8 cellular contexts compared by ENCODE assay signal in genomic region chr10:102113956-102114857, GRCh38. TPM values are rescaled to one million over a fixed set of nuclear protein-coding genes. Genes with fewer than 3 reads are reported as not detected.
DNase-seq lines count a peak whose midpoint lies in the region; ATAC-seq and TF ChIP-seq lines count a peak whose summit lies in the region.

No MANE protein-coding gene starts in this region.

- 1 to 3% methylated on average over 36 to 45 of the region's 45 CpGs for WGBS in aorta, 2 donors

- POLR2A ChIA-PET in PC-9 (lab: Charles Lee; ENCODE audit: unreplicated experiment), result interaction anchor here (0.7 kb wide), 1 partner anchor 1047 kb away, joined by 5 read pairs; no protein-coding TSS in a partner anchor

- H3K27me3 ChIP-seq in PC-9 (ENCODE audit: insufficient read depth, low read depth), result no peaks in the 10 kb centered on the region
- H3K27me3 ChIP-seq in mononuclear cell (ENCODE audit: insufficient read depth, low read length), result no peaks in the 10 kb centered on the region
- no peaks in the 10 kb centered on the region for H3K27me3 ChIP-seq in aorta (ENCODE audit: control insufficient read depth in 1 of 2, insufficient read depth in 2 of 2, low read length in 1 of 2)

- TF ChIP-seq CTCF in HFF-Myc (IDR thresholded peaks at IDR 0.05; ENCODE audit: low read depth, low read length, missing control alignments) (no peak), PC-9 (conservative IDR thresholded peaks at IDR 0.05) (no peak)

- no peaks in the 10 kb centered on the region for H3F3A ChIP-seq in PC-9 (ENCODE audit: insufficient read depth, low read depth)

- H3K79me2 ChIP-seq in PC-9 (ENCODE audit: low read depth), result peaks cover 13% of the 10 kb centered on the region

- H3K4me3 ChIP-seq in HFF-Myc (replicated peaks; ENCODE audit: low read depth, low read length) (peak overlapping the region; percentile 88), PC-9 (peak overlapping the region; percentile 66), mononuclear cell (ENCODE audit: low read length) (peak overlapping the region; percentile 49), aorta (ENCODE audit: low read length in 2 of 2) (peak overlapping the region; percentile 50 to 63)

- peak overlapping the region; percentile 78 for H3K4me2 ChIP-seq in PC-9

- CTCF ChIA-PET in PC-9 (lab: Charles Lee), result interaction anchor here (0.6 to 0.7 kb wide), 2 partner anchors 13 to 281 kb away, joined by 4 to 10 read pairs; no protein-coding TSS in a partner anchor

- H3K4me1 ChIP-seq in PC-9 (replicated peaks; ENCODE audit: insufficient read depth) (no peaks in the 10 kb centered on the region; the same call in none of the 2 replicates), mononuclear cell (ENCODE audit: insufficient read depth, low read length) (peaks cover 67% of the 10 kb centered on the region), aorta (ENCODE audit: control insufficient read depth in 1 of 2, insufficient read depth in 2 of 2, low read length in 2 of 2) (no peaks in the 10 kb centered on the region)

- H3K9me3 ChIP-seq in PC-9 (ENCODE audit: insufficient read depth, low read depth) (no peaks in the 10 kb centered on the region), mononuclear cell (ENCODE audit: low read depth, low read length) (no peaks in the 10 kb centered on the region), aorta (ENCODE audit: control insufficient read depth, low read length) (no peaks in the 10 kb centered on the region)

- ATAC-seq in aorta (ENCODE audit: low FRiP score) (no peak), GM18517 (IDR thresholded peaks at IDR 0.05; ENCODE audit: unreplicated experiment) (no peak)

- peak; percentile 63 for DNase-seq in GM03348 (ENCODE audit: low spot score)
- DNase-seq in HFF-Myc (ENCODE audit: extremely low read depth, low read depth), result no peak
- no peak for DNase-seq in PC-9
- DNase-seq in ecto neural progenitor cell (ENCODE audit: low spot score), result peak; percentile 68
- DNase-seq in aorta, result peak; percentile 58 to 81
- DNase-seq in T1000 (lab: John Stamatoyannopoulos, UW), result no peak

- H4K20me1 ChIP-seq in PC-9 (ENCODE audit: insufficient read depth), result no peaks in the 10 kb centered on the region; the same call in 1 of the 2 replicates

- peak overlapping the region; percentile 80; the same call in 1 of the 2 replicates for H2AFZ ChIP-seq in PC-9

- no peak overlapping the region for H3K27ac ChIP-seq in PC-9
- no peak overlapping the region for H3K27ac ChIP-seq in aorta (ENCODE audit: low read depth in 1 of 2, low read length in 2 of 2)

- BruUV-seq in PC-9 (replicated peaks; lab: Mats Ljungman, UMichigan), result no TSS peak

- no peaks in the 10 kb centered on the region for H3K9me2 ChIP-seq in PC-9 (ENCODE audit: insufficient read depth)

- no peaks in the 10 kb centered on the region for H3K36me3 ChIP-seq in PC-9 (ENCODE audit: low read depth)
- H3K36me3 ChIP-seq in aorta (ENCODE audit: control insufficient read depth in 1 of 2, insufficient read depth in 2 of 2, low read length in 1 of 2), result peaks cover 5 to 8% of the 10 kb centered on the region in 2 donors

- intact Hi-C loops in PC-9 (cut with micrococcal nuclease; ENCODE audit: unreplicated experiment), result loop anchor here (2.0 kb wide), 1 partner anchor 39 kb away; the partner anchor contains the start of gene NOLC1
- intact Hi-C loops in aorta (cut with DNase I), result no loop called here

RNA-seq across cellular contexts. Expression of gene LDB1, which starts 6.0 kb away (rescaled TPM):
- total RNA-seq in PC-9 (2021), result 31.2 and 38.5 TPM in 2 replicates
- 59.0 TPM for total RNA-seq in mononuclear cell
- total RNA-seq in aorta, result 10 to 100 TPM; 43.0 to 67.3 TPM
- 10 to 100 TPM; 16.2 to 42.8 TPM for polyA plus RNA-seq in aorta

RNA-seq across cellular contexts. Expression of gene PPRC1, which starts 18.6 kb away (rescaled TPM):
- total RNA-seq in PC-9 (2021) (22.9 and 25.1 TPM in 2 replicates), mononuclear cell (12.1 TPM), aorta (10 to 100 TPM; 31.4 to 35.9 TPM)
- 10 to 100 TPM in 1 of 2 donors, 1 to 10 TPM in 1; 9.8 to 18.1 TPM for polyA plus RNA-seq in aorta

RNA-seq across cellular contexts. Expression of gene NOLC1, which starts 38.0 kb away (rescaled TPM):
- 58.3 and 59.5 TPM in 2 replicates for total RNA-seq in PC-9 (2021)
- total RNA-seq in mononuclear cell, result 19.8 TPM
- 10 to 100 TPM; 35.3 to 35.9 TPM for total RNA-seq in aorta
- polyA plus RNA-seq in aorta, result 10 to 100 TPM; 13.6 to 13.7 TPM

RNA-seq across cellular contexts. Expression of gene HPS6, which starts 49.1 kb away (rescaled TPM):
- total RNA-seq in PC-9 (2021) (12.5 and 16.9 TPM in 2 replicates), mononuclear cell (22.6 TPM), aorta (10 to 100 TPM; 14.4 to 15.0 TPM)
- 1 to 10 TPM; 4.3 to 9.0 TPM for polyA plus RNA-seq in aorta

RNA-seq across cellular contexts. Expression of gene ARMH3, which starts 58.2 kb away (rescaled TPM):
- total RNA-seq in PC-9 (2021) (12.0 and 12.8 TPM in 2 replicates), mononuclear cell (10.4 TPM), aorta (10 to 100 TPM; 20.8 to 26.9 TPM)
- polyA plus RNA-seq in aorta, result 10 to 100 TPM in 1 of 2 donors, 1 to 10 TPM in 1; 8.6 to 13.6 TPM

Comparison
In these comparisons a context has a peak if more than half of its experiments do, and no peak if none do; other contexts are left out.
1. DNase-seq: peak in GM03348 (single experiment), ecto neural progenitor cell (single experiment) and aorta (2 of 2); none in HFF-Myc (single experiment), PC-9 (0 of 2) and T1000 (single experiment).
2. Peak in every context shown above with its lines, with median percentiles within 50 percentile points of each other: H3K4me3 ChIP-seq.